ENCODE assay signal across 8 cellular contexts in the genomic region with DNA sequence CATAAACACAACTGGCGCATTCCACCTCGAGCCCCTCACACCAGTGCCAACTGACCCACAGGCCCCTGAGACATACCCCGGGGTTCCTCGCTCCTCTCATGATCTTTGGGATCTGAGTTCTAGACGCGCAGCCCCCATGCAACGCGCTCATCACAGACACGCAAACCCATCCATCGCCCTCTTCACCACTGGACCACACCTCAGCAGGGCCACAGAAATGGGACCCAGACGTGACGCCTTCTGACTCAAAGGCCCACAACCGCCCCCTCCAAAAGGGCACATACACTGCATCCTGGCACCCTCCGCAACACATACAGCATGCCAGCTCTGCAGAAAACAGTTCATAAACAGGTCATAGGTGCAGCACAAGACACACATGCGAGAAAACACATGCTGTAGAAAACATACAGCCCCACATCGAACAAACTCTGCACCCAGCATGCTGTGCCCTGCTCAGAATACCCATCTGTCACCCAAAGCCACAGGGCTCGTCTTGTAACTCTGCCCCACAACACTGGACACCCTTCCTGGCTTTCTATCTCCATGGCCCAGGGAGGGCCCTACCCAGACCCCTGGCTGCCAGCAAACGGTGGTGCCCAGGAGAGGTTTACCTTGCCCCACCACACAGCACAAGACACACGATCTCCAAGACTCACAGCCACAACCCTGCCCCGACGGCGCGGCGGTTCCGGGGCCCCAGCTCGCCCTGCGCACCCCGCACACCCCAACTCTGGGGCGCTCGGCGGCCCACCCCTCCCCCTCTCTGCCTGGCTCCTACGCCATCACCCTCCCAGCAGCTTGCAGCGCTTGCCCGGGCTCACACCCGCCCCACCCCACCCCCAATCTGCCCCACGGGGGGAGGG. TPM values are rescaled to one million over a fixed set of nuclear protein-coding genes. Genes with fewer than 3 reads are reported as not detected.
DNase-seq lines count a peak whose midpoint lies in the region; ATAC-seq and TF ChIP-seq lines count a peak whose summit lies in the region.

No MANE protein-coding gene starts in this region.

- H3F3A ChIP-seq in neural progenitor cell (ENCODE audit: low read depth): peaks cover 31% of the 10 kb centered on the region

- ATAC-seq in Panc1: peak; percentile 27
- peak; percentile 2 to 42 for ATAC-seq in upper lobe of left lung (ENCODE audit: low FRiP score in 2 of 2)
- no peak for ATAC-seq in HG03520 (IDR thresholded peaks at IDR 0.05; ENCODE audit: unreplicated experiment)

- no peak for TF ChIP-seq POLR2A in upper lobe of left lung (IDR thresholded peaks at IDR 0.05)

- BruUV-seq in Panc1 (replicated peaks; lab: Mats Ljungman, UMichigan): TSS peak; percentile 54

- H3K36me3 ChIP-seq in Panc1 (ENCODE audit: control insufficient read depth, insufficient read depth, low read length) (no peaks in the 10 kb centered on the region), neural progenitor cell (no peaks in the 10 kb centered on the region), upper lobe of left lung (no peaks in the 10 kb centered on the region)

- H3K27me3 Mint-ChIP-seq in neural progenitor cell (ENCODE audit: insufficient read depth, low read depth): peaks cover 16% of the 10 kb centered on the region

- H2AFZ ChIP-seq in neural progenitor cell (replicated peaks): no peak overlapping the region

- H3K4me3 Mint-ChIP-seq in neural progenitor cell: peak overlapping the region; percentile 91

- H3K9me3 ChIP-seq in Panc1 (ENCODE audit: control insufficient read depth, insufficient read depth, low read depth, low read length) (no peaks in the 10 kb centered on the region), neural progenitor cell (ENCODE audit: low read depth) (no peaks in the 10 kb centered on the region), upper lobe of left lung (no peaks in the 10 kb centered on the region)

- H3K36me3 Mint-ChIP-seq in neural progenitor cell: peaks cover 7% of the 10 kb centered on the region

- H3K27ac ChIP-seq in Panc1 (ENCODE audit: low read length) (peak overlapping the region; percentile 61), neural progenitor cell (peak overlapping the region; percentile 80), upper lobe of left lung (peak overlapping the region; percentile 97 to 99 (median 98))

- 19 to 34% methylated on average over 18 to 31 of the region's 36 CpGs for WGBS in upper lobe of left lung, 2 donors

- peaks cover 59% of the 10 kb centered on the region for H3K4me1 Mint-ChIP-seq in neural progenitor cell

- H3K9ac ChIP-seq in neural progenitor cell: peak overlapping the region; percentile 79

- peak overlapping the region; percentile 96 for H3K27ac Mint-ChIP-seq in neural progenitor cell

- H4K20me1 ChIP-seq in neural progenitor cell (ENCODE audit: low read depth): peaks cover 26% of the 10 kb centered on the region

- no peaks in the 10 kb centered on the region for H3K9me3 Mint-ChIP-seq in neural progenitor cell

- TF ChIP-seq CTCF in Panc1 (IDR thresholded peaks at IDR 0.05) (no peak), foreskin fibroblast (IDR thresholded peaks at IDR 0.05; ENCODE audit: low read depth, low read length) (no peak), neural progenitor cell (IDR thresholded peaks at IDR 0.05) (no peak), upper lobe of left lung (IDR thresholded peaks at IDR 0.05) (peak in 1 of 6 experiments; percentile 7)

- H3K79me2 ChIP-seq in neural progenitor cell (ENCODE audit: low read depth): peaks cover 66% of the 10 kb centered on the region

- DNase-seq in Panc1 (ENCODE audit: low read depth, low spot score): no peak
- DNase-seq in activated gamma-delta T cell (lab: John Stamatoyannopoulos, UW): peak; percentile 70
- peak in 1 of 2 donors; percentile 80 for DNase-seq in foreskin fibroblast
- DNase-seq in neural progenitor cell (ENCODE audit: low spot score): peak; percentile 58
- peak; percentile 61 to 91 for DNase-seq in upper lobe of left lung
- DNase-seq in NCI-H2107 treated with DMSO at 0.1 percent for 48 hours (lab: John Stamatoyannopoulos, UW; ENCODE audit: unreplicated experiment): no peak

- H3K4me2 ChIP-seq in neural progenitor cell: peak overlapping the region; percentile 98

- CTCF ChIA-PET in Panc1 (lab: Charles Lee): no interaction called here

- no peak for TF ChIP-seq EP300 in upper lobe of left lung (IDR thresholded peaks at IDR 0.05)

- in situ Hi-C loops in Panc1 (cut with HindIII; ENCODE audit: low pct_unique_long_range_greater_than_20kb, low sequenced_read_pairs): no loop called here

- no peaks in the 10 kb centered on the region for H3K27me3 ChIP-seq in Panc1 (ENCODE audit: control insufficient read depth, insufficient read depth, low read length)
- no peaks in the 10 kb centered on the region for H3K27me3 ChIP-seq in neural progenitor cell
- H3K27me3 ChIP-seq in upper lobe of left lung: no peaks in the 10 kb centered on the region

- POLR2A ChIA-PET in Panc1 (lab: Charles Lee): no interaction called here

- H3K4me3 ChIP-seq in GM08714 (ENCODE audit: low read length) (peak overlapping the region; percentile 85), Panc1 (ENCODE audit: low read depth in 2 of 2, low read length in 2 of 2) (peak overlapping the region; percentile 61 to 66), foreskin fibroblast (ENCODE audit: low read depth in 1 of 2, low read length in 2 of 2) (peak overlapping the region; percentile 79 to 98), neural progenitor cell (peak overlapping the region; percentile 97), upper lobe of left lung (peak overlapping the region; percentile 62 to 94 (median 86))

- peaks cover 33% of the 10 kb centered on the region for H3K4me1 ChIP-seq in Panc1 (ENCODE audit: control insufficient read depth, insufficient read depth, low read length)
- H3K4me1 ChIP-seq in neural progenitor cell: peaks cover 19% of the 10 kb centered on the region
- H3K4me1 ChIP-seq in upper lobe of left lung: peaks cover 39 to 68% (median 49%) of the 10 kb centered on the region in 4 donors

- intact Hi-C loops in Panc1 (cut with micrococcal nuclease; ENCODE audit: unreplicated experiment): no loop called here

RNA-seq across cellular contexts. Expression of a gene that starts 0.9 kb away (rescaled TPM):
- total RNA-seq in Panc1 (2021; ENCODE audit: unreplicated experiment): 24.9 TPM
- 21.5 TPM for polyA plus RNA-seq in Panc1 (2012; ENCODE audit: insufficient read length)
- 5.4 and 15.5 TPM in 2 replicates for total RNA-seq in neural progenitor cell (ENCODE audit: low replicate concordance)
- 10 to 100 TPM; 54.4 to 90.1 (median 74.2) TPM for total RNA-seq in upper lobe of left lung

RNA-seq across cellular contexts. Expression of a gene that starts 2.7 kb away (rescaled TPM):
- total RNA-seq in Panc1 (2021; ENCODE audit: unreplicated experiment) (not detected), neural progenitor cell (ENCODE audit: low replicate concordance) (not detected in 2 replicates), upper lobe of left lung (not detected)
- polyA plus RNA-seq in Panc1 (2012; ENCODE audit: insufficient read length): 0.27 TPM

RNA-seq across cellular contexts. Expression of a gene that starts 5.7 kb away (rescaled TPM):
- total RNA-seq in Panc1 (2021; ENCODE audit: unreplicated experiment) (181 TPM), neural progenitor cell (ENCODE audit: low replicate concordance) (32.7 and 51.4 TPM in 2 replicates), upper lobe of left lung (100 to 1,000 TPM in 4 of 6 donors, 10 to 100 TPM in 2; 79.5 to 139 (median 112) TPM)
- polyA plus RNA-seq in Panc1 (2012; ENCODE audit: insufficient read length): 184 TPM

RNA-seq across cellular contexts. Expression of a gene that starts 33.6 kb away (rescaled TPM):
- 14.3 TPM for total RNA-seq in Panc1 (2021; ENCODE audit: unreplicated experiment)
- polyA plus RNA-seq in Panc1 (2012; ENCODE audit: insufficient read length): 21.4 TPM
- total RNA-seq in neural progenitor cell (ENCODE audit: low replicate concordance): 7.4 and 7.5 TPM in 2 replicates
- 10 to 100 TPM in 1 of 6 donors, 1 to 10 TPM in 5; 1.9 to 11.5 (median 7.0) TPM for total RNA-seq in upper lobe of left lung

RNA-seq across cellular contexts. Expression of a gene that starts 39.2 kb away (rescaled TPM):
- total RNA-seq in Panc1 (2021; ENCODE audit: unreplicated experiment) (4.4 TPM), neural progenitor cell (ENCODE audit: low replicate concordance) (7.6 and 14.9 TPM in 2 replicates), upper lobe of left lung (1 to 10 TPM in 2 of 6 donors, under 1 TPM in 3, not detected in 1; 0.15 to 2.0 (median 0.57) TPM)
- polyA plus RNA-seq in Panc1 (2012; ENCODE audit: insufficient read length): 11.0 TPM

Comparison
In these comparisons a context has a peak if more than half of its experiments do, and no peak if none do; other contexts are left out.
1. DNase-seq: peak in activated gamma-delta T cell (single experiment), neural progenitor cell (single experiment) and upper lobe of left lung (2 of 2); none in Panc1 (single experiment) and NCI-H2107 treated with DMSO at 0.1 percent for 48 hours (single experiment).
2. Peak in every context shown above with its lines, with median percentiles within 50 percentile points of each other: H3K4me3 ChIP-seq and H3K27ac ChIP-seq.